27 cellular contexts compared by ENCODE assay signal in the genomic region with DNA sequence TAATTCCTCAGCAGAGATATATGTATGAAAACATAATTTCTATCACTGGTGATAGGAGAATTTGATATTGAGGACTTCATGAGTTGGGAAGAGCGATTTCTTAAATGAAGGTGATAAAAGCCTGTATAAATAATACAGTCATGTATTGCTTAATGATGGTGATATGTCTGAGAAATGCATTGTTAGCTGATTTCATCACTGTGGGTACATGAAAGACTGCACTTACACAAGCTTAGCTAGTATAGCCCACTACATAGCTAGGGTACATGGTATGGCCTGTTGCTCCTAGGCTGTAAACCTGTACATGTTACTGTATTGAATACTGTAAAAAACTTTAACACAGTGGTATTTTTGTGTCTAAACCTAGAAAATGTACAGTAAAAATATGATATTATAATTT.
"Had no signal": no experiment of that assay in that cellular context is flagged by ENCODE, and none has a peak within 500 bp of the region (broad histone marks: within the 10 kb centered on the region; RNA-seq: fewer than 3 reads in every experiment).

No MANE protein-coding gene starts in this region.

- H3K36me3 ChIP-seq: adrenal gland, ovary, prostate gland, sigmoid colon, uterus had no signal

- H3K9me3 ChIP-seq: adrenal gland, ovary, prostate gland, sigmoid colon, uterus had no signal

- ATAC-seq: effector memory CD8-positive, alpha-beta T cell; left cardiac atrium; left ventricle myocardium superior; naive thymus-derived CD4-positive, alpha-beta T cell; stimulated activated memory B cell treated with anti-CD40 and anti-IgM and Interleukin-4, amounts not matched to agents 10 μg/mL and 1 μg/mL and 100 μg/mL, for 72 hours; stimulated activated naive CD8-positive, alpha-beta T cell treated with anti-CD3 and anti-CD28 coated beads, Interleukin-15, amount 100 ng/mL, for 72 hours; T-helper 17 cell had no signal

- H3K27ac ChIP-seq: adrenal gland, ovary, prostate gland, sigmoid colon, uterus had no signal

- H3K4me3 ChIP-seq: adrenal gland, ovary, prostate gland, sigmoid colon, smooth muscle cell, uterus had no signal

- H3K4me1 ChIP-seq: adrenal gland, prostate gland, sigmoid colon, uterus had no signal

- DNase-seq: activated CD4-positive, alpha-beta memory T cell treated with anti-CD3 and anti-CD28 coated beads for 36 hours; activated CD4-positive, alpha-beta T cell treated with anti-CD3 and anti-CD28 coated beads, Interleukin-2, amount 10 ng/mL, durations not matched to agents 24 days and 14 days; activated CD4-positive, CD25-positive, alpha-beta regulatory T cell treated with anti-CD3 and anti-CD28 coated beads, Interleukin-2, amount 50 U/mL, for 72 hours; activated naive CD4-positive, alpha-beta T cell treated with Interleukin-2 at 50 U/mL for 16 hours; activated T-cell treated with anti-CD3 and anti-CD28 coated beads, Interleukin-2, amount 50 U/mL, for 48 hours; adrenal gland; aorta; cortex of kidney; effector memory CD8-positive, alpha-beta T cell; islet precursor cell; left cardiac atrium; left ventricle myocardium superior; naive thymus-derived CD4-positive, alpha-beta T cell; ovary; sigmoid colon; stimulated activated CD4-positive, alpha-beta T cell treated with anti-CD3 and anti-CD28 coated beads, Interleukin-1b, Interleukin-23, amount 100 ng/mL, for 48 hours; stimulated activated CD4-positive, alpha-beta T cell treated with anti-CD3 and anti-CD28 coated beads, Interleukin-4, amount 100 ng/mL, for 4 hours; stimulated activated CD8-positive, alpha-beta memory T cell treated with anti-CD3 and anti-CD28 coated beads, Interleukin-4, amount 100 ng/mL, for 48 hours; stimulated activated naive CD8-positive, alpha-beta T cell treated with anti-CD3 and anti-CD28 coated beads, Interleukin-15, amount 100 ng/mL, for 72 hours; substantia nigra; SW 1271; T-helper 17 cell; T1000; uterus had no signal

- H3K27me3 ChIP-seq: adrenal gland, ovary, sigmoid colon, uterus had no signal
